In the genomic region with DNA sequence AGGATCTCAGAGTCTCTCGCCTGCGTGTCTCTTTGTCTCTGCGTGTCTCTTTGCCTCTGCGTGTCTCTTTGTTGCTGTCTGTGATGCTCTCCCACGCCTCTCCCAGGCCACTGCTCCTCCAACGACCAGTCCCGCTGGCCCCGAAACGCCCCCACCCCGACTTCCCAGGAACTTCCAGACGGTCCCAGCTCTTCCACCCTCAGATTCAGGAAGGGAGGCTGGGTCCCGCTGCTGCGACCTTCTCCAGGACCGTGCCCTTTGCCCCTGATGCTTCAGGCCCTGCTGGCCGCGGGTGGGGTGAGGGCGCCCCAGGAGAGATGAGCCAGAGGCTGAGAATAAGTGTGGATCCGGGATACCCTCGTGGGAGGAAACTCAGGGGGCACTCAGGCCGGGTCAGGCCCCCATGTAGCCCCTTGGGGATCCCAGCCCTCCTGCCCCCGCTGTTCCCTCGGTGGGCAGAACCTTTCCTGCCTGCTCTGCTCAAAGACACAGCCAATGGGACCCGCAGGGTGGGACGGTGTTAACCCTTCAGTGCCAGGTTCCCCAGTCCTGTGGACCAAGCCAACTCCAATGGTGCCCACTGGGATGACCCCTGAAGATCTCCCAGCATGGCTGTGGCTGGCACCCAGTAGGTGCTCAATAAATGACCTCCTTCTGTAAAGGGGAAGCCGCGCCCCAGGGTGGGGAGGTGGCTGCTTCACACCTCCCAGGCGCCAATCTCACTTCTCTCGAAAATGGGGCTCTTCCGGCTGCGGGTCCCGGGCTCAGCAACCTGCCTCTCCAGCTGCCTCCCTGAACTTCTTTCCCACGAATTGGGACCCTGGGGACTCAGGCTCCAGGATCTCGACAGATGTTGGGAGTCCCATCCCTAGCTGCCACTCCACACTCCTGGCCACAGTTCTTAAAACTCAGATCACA, we compare ENCODE assay signal across 10 cellular contexts. TPM values are rescaled to one million over a fixed set of nuclear protein-coding genes. Genes with fewer than 3 reads are reported as not detected.
DNase-seq lines count a peak whose midpoint lies in the region; ATAC-seq, FAIRE-seq and TF ChIP-seq lines count a peak whose summit lies in the region.
"Had no signal": no experiment of that assay in that cellular context is flagged by ENCODE, and none has a peak within 500 bp of the region (broad histone marks: within the 10 kb centered on the region; RNA-seq: fewer than 3 reads in every experiment).

No MANE protein-coding gene starts in this region.

- peak overlapping the region; percentile 59 to 76; a peak in 3 of 4 replicates for H3K4me3 ChIP-seq in Panc1 (ENCODE audit: low read depth in 2 of 2, low read length in 2 of 2)
- H3K4me3 ChIP-seq in esophagus (ENCODE audit: low read depth in 1 of 2, low read length in 2 of 2), result no peak overlapping the region
- peak overlapping the region in 1 of 7 experiments; percentile 44 for H3K4me3 ChIP-seq in skin epidermis

- in situ Hi-C loops in Panc1 (cut with HindIII; ENCODE audit: low pct_unique_long_range_greater_than_20kb, low sequenced_read_pairs), result no loop called here

- peak overlapping the region; percentile 71 for H3K4me3 Mint-ChIP-seq in T-helper 1 cell treated with Interleukin-12 subunit alpha and Interleukin-12 subunit beta and Interleukin-4 antibody, amounts not matched to agents 30 μg/mL and 1 μg/mL, for 36 hours

- POLR2A ChIA-PET in Panc1 (lab: Charles Lee), result interaction anchor here (0.6 kb wide), 1 partner anchor 16 kb away, joined by 14 read pairs; no protein-coding TSS in a partner anchor

- H3K27me3 ChIP-seq in Panc1 (ENCODE audit: control insufficient read depth, insufficient read depth, low read length), result no peaks in the 10 kb centered on the region
- peaks cover 0 to 5% of the 10 kb centered on the region in 2 donors for H3K27me3 ChIP-seq in esophagus (ENCODE audit: control insufficient read depth in 1 of 2, insufficient read depth in 2 of 2, low read length in 2 of 2)

- H3K36me3 Mint-ChIP-seq in T-helper 1 cell treated with Interleukin-12 subunit alpha and Interleukin-12 subunit beta and Interleukin-4 antibody, amounts not matched to agents 30 μg/mL and 1 μg/mL, for 36 hours (ENCODE audit: low read depth), result peaks cover 3% of the 10 kb centered on the region

- no peak for DNase-seq in T-helper 1 cell
- DNase-seq in Panc1 (ENCODE audit: low read depth, low spot score), result no peak
- DNase-seq in dedifferentiated amniotic fluid mesenchymal stem cell (ENCODE audit: extremely low spot score), result no peak
- no peak for DNase-seq in central memory CD4-positive, alpha-beta T cell
- no peak for DNase-seq in D721Med (ENCODE audit: insufficient read length, low spot score)
- DNase-seq: cortex of kidney had no signal

- H3K9me3 ChIP-seq in Panc1 (ENCODE audit: control insufficient read depth, insufficient read depth, low read depth, low read length) (no peaks in the 10 kb centered on the region), esophagus (ENCODE audit: control insufficient read depth in 2 of 2, insufficient read depth in 1 of 2, low read depth in 1 of 2, low read length in 1 of 2) (peaks cover 0 to 4% of the 10 kb centered on the region in 2 donors)

- intact Hi-C loops in Panc1 (cut with micrococcal nuclease; ENCODE audit: unreplicated experiment), result no loop called here

- ATAC-seq in Panc1, result peak; percentile 20; the same call in 1 of the 2 replicates

- TF ChIP-seq CTCF in Panc1 (IDR thresholded peaks at IDR 0.05), result no peak
- TF ChIP-seq CTCF in D721Med (IDR thresholded peaks at IDR 0.05; ENCODE audit: insufficient read depth, missing control alignments), result no peak

- H3K36me3 ChIP-seq in Panc1 (ENCODE audit: control insufficient read depth, insufficient read depth, low read length), result no peaks in the 10 kb centered on the region; the same call in 1 of the 2 replicates
- peaks cover 0 to 9% of the 10 kb centered on the region in 2 donors for H3K36me3 ChIP-seq in esophagus (ENCODE audit: control insufficient read depth in 2 of 2, insufficient read depth in 2 of 2, low read length in 1 of 2)

- H3K4me1 Mint-ChIP-seq in T-helper 1 cell treated with Interleukin-12 subunit alpha and Interleukin-12 subunit beta and Interleukin-4 antibody, amounts not matched to agents 30 μg/mL and 1 μg/mL, for 36 hours (ENCODE audit: low read depth), result peaks cover 21% of the 10 kb centered on the region

- H3K27me3 Mint-ChIP-seq in T-helper 1 cell treated with Interleukin-12 subunit alpha and Interleukin-12 subunit beta and Interleukin-4 antibody, amounts not matched to agents 30 μg/mL and 1 μg/mL, for 36 hours (ENCODE audit: low read depth), result peaks cover 66% of the 10 kb centered on the region

- H3K4me1 ChIP-seq in Panc1 (ENCODE audit: control insufficient read depth, insufficient read depth, low read length) (peaks cover 13% of the 10 kb centered on the region), esophagus (ENCODE audit: control insufficient read depth in 2 of 2, insufficient read depth in 2 of 2, low read length in 1 of 2) (peaks cover 4 to 30% of the 10 kb centered on the region in 2 donors)

- CTCF ChIA-PET in Panc1 (lab: Charles Lee), result interaction anchor here (0.6 kb wide), 1 partner anchor 129 kb away, joined by 5 read pairs; no protein-coding TSS in a partner anchor

- H3K27ac ChIP-seq in Panc1 (ENCODE audit: low read length) (peak overlapping the region; percentile 44; the same call in 1 of the 2 replicates), esophagus (ENCODE audit: low read depth in 2 of 2, low read length in 1 of 2) (peak overlapping the region; percentile 88 to 90), skin epidermis (peak overlapping the region in 17 of 21 experiments; percentile 11 to 91 (median 80))

- BruUV-seq in Panc1 (replicated peaks; lab: Mats Ljungman, UMichigan), result no TSS peak

- H3K9me3 Mint-ChIP-seq in T-helper 1 cell treated with Interleukin-12 subunit alpha and Interleukin-12 subunit beta and Interleukin-4 antibody, amounts not matched to agents 30 μg/mL and 1 μg/mL, for 36 hours, result no peaks in the 10 kb centered on the region

- WGBS in esophagus, 2 donors, result 9 to 11% methylated on average over 33 of the region's 33 CpGs

- H3K27ac Mint-ChIP-seq in T-helper 1 cell treated with Interleukin-12 subunit alpha and Interleukin-12 subunit beta and Interleukin-4 antibody, amounts not matched to agents 30 μg/mL and 1 μg/mL, for 36 hours, result no peak overlapping the region

- FAIRE-seq in D721Med (lab: Jason Lieb, UNC), result no peak

RNA-seq across cellular contexts. Expression of gene S1PR5, which starts 1.5 kb away (rescaled TPM):
- 3.4 TPM for total RNA-seq in Panc1 (2021; ENCODE audit: unreplicated experiment)
- polyA plus RNA-seq in Panc1 (2012; ENCODE audit: insufficient read length), result 3.9 TPM
- polyA plus RNA-seq in esophagus, result 10 to 100 TPM in 1 of 2 donors, 1 to 10 TPM in 1; 9.4 to 12.1 TPM
- total RNA-seq: T-helper 2 cell treated with Interferon-gamma antibody and Interleukin-4, amounts not matched to agents 100 ng/mL and 5 ng/mL, for 36 hours had no signal

RNA-seq across cellular contexts. Expression of gene KEAP1, which starts 15.5 kb away (rescaled TPM):
- 102 TPM for total RNA-seq in Panc1 (2021; ENCODE audit: unreplicated experiment)
- 153 TPM for polyA plus RNA-seq in Panc1 (2012; ENCODE audit: insufficient read length)
- 10 to 100 TPM; 54.2 to 63.9 TPM for polyA plus RNA-seq in esophagus

RNA-seq across cellular contexts. Expression of gene ATG4D, which starts 25.0 kb away (rescaled TPM):
- 28.0 TPM for total RNA-seq in Panc1 (2021; ENCODE audit: unreplicated experiment)
- polyA plus RNA-seq in Panc1 (2012; ENCODE audit: insufficient read length), result 38.6 TPM
- 10 to 100 TPM; 43.9 to 53.6 TPM for polyA plus RNA-seq in esophagus

RNA-seq across cellular contexts. Expression of gene KRI1, which starts 47.1 kb away (rescaled TPM):
- 34.5 TPM for total RNA-seq in Panc1 (2021; ENCODE audit: unreplicated experiment)
- 48.0 TPM for polyA plus RNA-seq in Panc1 (2012; ENCODE audit: insufficient read length)
- 10 to 100 TPM; 16.4 to 25.3 TPM for polyA plus RNA-seq in esophagus

RNA-seq across cellular contexts. Expression of gene CDKN2D, which starts 50.1 kb away (rescaled TPM):
- 7.3 TPM for total RNA-seq in Panc1 (2021; ENCODE audit: unreplicated experiment)
- polyA plus RNA-seq in Panc1 (2012; ENCODE audit: insufficient read length), result 7.3 TPM
- polyA plus RNA-seq in esophagus, result 10 to 100 TPM in 1 of 2 donors, 1 to 10 TPM in 1; 4.6 to 11.7 TPM

Comparison
In these comparisons a context has a peak if more than half of its experiments do, and no peak if none do; other contexts are left out.
1. H3K4me3 ChIP-seq: peak in Panc1 (2 of 2); none in esophagus (0 of 2).
2. Peak in every context shown above with its lines, with median percentiles within 50 percentile points of each other: H3K27ac ChIP-seq.